ENCODE assay signal across 16 cellular contexts in the genomic region with DNA sequence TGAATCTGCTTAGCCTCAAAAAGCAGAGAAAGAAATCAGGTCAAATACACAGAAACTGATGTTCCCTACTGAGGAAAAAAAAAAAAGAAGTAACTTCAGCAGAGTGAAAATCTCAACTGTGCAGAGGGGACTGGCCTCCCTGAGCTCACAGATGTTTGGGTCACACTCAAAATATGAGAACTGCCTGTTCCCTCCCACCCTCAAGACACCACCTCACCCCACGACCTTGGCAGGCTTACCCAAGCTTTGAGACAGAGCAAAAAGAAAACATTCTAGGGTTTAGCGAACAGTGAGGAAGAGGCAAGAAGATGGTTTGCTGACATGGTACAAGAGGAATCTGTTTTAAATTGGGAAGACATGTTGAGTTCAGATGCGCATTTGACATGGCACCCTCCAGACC. TPM values are rescaled to one million over a fixed set of nuclear protein-coding genes. Genes with fewer than 3 reads are reported as not detected.
DNase-seq lines count a peak whose midpoint lies in the region; ATAC-seq and TF ChIP-seq lines count a peak whose summit lies in the region.
"Had no signal": no experiment of that assay in that cellular context is flagged by ENCODE, and none has a peak within 500 bp of the region (broad histone marks: within the 10 kb centered on the region; RNA-seq: fewer than 3 reads in every experiment).

No MANE protein-coding gene starts in this region.

- H3K9me3 Mint-ChIP-seq in stimulated activated effector memory CD8-positive, alpha-beta T cell treated with anti-CD3 and anti-CD28 coated beads, Interleukin-12 subunit alpha, Interleukin-12 subunit beta, amount 100 ng/mL, for 72 hours = no peaks in the 10 kb centered on the region

- H3K36me3 ChIP-seq in stomach = peaks cover 15 to 75% (median 65%) of the 10 kb centered on the region in 4 donors

- peak overlapping the region; percentile 30 to 83 for H3K27ac ChIP-seq in coronary artery
- peak overlapping the region; percentile 27 for H3K27ac ChIP-seq in layer of hippocampus (ENCODE audit: low read depth, low read length)
- H3K27ac ChIP-seq in stomach = peak overlapping the region in 4 of 5 donors; percentile 80 to 89 (median 84)
- H3K27ac ChIP-seq: right lobe of liver, RWPE1 had no signal

- H3K27me3 ChIP-seq in layer of hippocampus (ENCODE audit: control insufficient read depth, insufficient read depth, low read length) (peaks cover under 1% of the 10 kb centered on the region), stomach (no peaks in the 10 kb centered on the region)
- H3K27me3 ChIP-seq: right lobe of liver had no signal

- H3K36me3 Mint-ChIP-seq in stimulated activated effector memory CD8-positive, alpha-beta T cell treated with anti-CD3 and anti-CD28 coated beads, Interleukin-12 subunit alpha, Interleukin-12 subunit beta, amount 100 ng/mL, for 72 hours = no peaks in the 10 kb centered on the region
- H3K36me3 Mint-ChIP-seq: activated naive CD8-positive, alpha-beta T cell had no signal

- TF ChIP-seq POLR2A in stomach (IDR thresholded peaks at IDR 0.05) = no peak

- intact Hi-C loops in stomach (cut with DNase I; ENCODE audit: low total_unique reads) = no loop called here

- no peak for ATAC-seq in HG02571 (IDR thresholded peaks at IDR 0.05; ENCODE audit: unreplicated experiment)
- no peak for ATAC-seq in stimulated activated effector memory CD8-positive, alpha-beta T cell treated with anti-CD3 and anti-CD28 coated beads, Interleukin-12 subunit alpha, Interleukin-12 subunit beta, amount 100 ng/mL, for 72 hours

- 52 to 75% (median 68%) methylated on average over 3 of the region's 3 CpGs for WGBS in stomach, 5 donors

- TF ChIP-seq EP300 in stomach (IDR thresholded peaks at IDR 0.05) = peak; percentile 24

- H3K4me3 ChIP-seq in coronary artery = no peak overlapping the region
- H3K4me3 ChIP-seq in stomach = no peak overlapping the region
- H3K4me3 ChIP-seq: dorsolateral prefrontal cortex, right lobe of liver had no signal

- no peaks in the 10 kb centered on the region for H3K4me1 Mint-ChIP-seq in stimulated activated effector memory CD8-positive, alpha-beta T cell treated with anti-CD3 and anti-CD28 coated beads, Interleukin-12 subunit alpha, Interleukin-12 subunit beta, amount 100 ng/mL, for 72 hours
- H3K4me1 Mint-ChIP-seq: B cell had no signal

- H3K27ac Mint-ChIP-seq in stimulated activated effector memory CD8-positive, alpha-beta T cell treated with anti-CD3 and anti-CD28 coated beads, Interleukin-12 subunit alpha, Interleukin-12 subunit beta, amount 100 ng/mL, for 72 hours = no peak overlapping the region
- H3K27ac Mint-ChIP-seq: activated naive CD8-positive, alpha-beta T cell; B cell had no signal

- no peak overlapping the region for H3K4me3 Mint-ChIP-seq in stimulated activated effector memory CD8-positive, alpha-beta T cell treated with anti-CD3 and anti-CD28 coated beads, Interleukin-12 subunit alpha, Interleukin-12 subunit beta, amount 100 ng/mL, for 72 hours
- H3K4me3 Mint-ChIP-seq: activated naive CD8-positive, alpha-beta T cell; B cell had no signal

- TF ChIP-seq CTCF in coronary artery (IDR thresholded peaks at IDR 0.05) (no peak), stomach (IDR thresholded peaks at IDR 0.05) (no peak)

- H3K4me1 ChIP-seq in stomach = peaks cover 0 to 22% (median 13%) of the 10 kb centered on the region in 4 donors

- H3K9me3 ChIP-seq in stomach = no peaks in the 10 kb centered on the region
- H3K9me3 ChIP-seq: right lobe of liver had no signal

- DNase-seq in HCEC 1CT (peak; percentile 72), coronary artery (ENCODE audit: low spot score) (no peak), stomach (no peak), retina (no peak)
- DNase-seq in stimulated activated effector memory CD8-positive, alpha-beta T cell treated with anti-CD3 and anti-CD28 coated beads, Interleukin-12 subunit alpha, Interleukin-12 subunit beta, amount 100 ng/mL, for 72 hours (ENCODE audit: low spot score in 2 of 2) = no peak
- DNase-seq in activated CD4-positive, CD25-positive, alpha-beta regulatory T cell treated with anti-CD3 and anti-CD28 coated beads, Interleukin-2, amount 50 U/mL, for 72 hours = no peak
- DNase-seq: dorsolateral prefrontal cortex, hypothalamus, NCI-H1417 treated with DMSO at 0.1 percent for 48 hours, NCI-H524 treated with DMSO at 0.1 percent for 48 hours, right lobe of liver had no signal

RNA-seq across cellular contexts. Expression of gene NID1, which starts 48.8 kb away (rescaled TPM):
- 100 to 1,000 TPM in 1 of 5 donors, 10 to 100 TPM in 4; 85.5 to 214 (median 95.1) TPM for total RNA-seq in stomach
- polyA plus RNA-seq in stomach = 10 to 100 TPM; 21.4 to 32.7 (median 21.6) TPM
- total RNA-seq: B cell had no signal

Comparison
In these comparisons a context has a peak if more than half of its experiments do, and no peak if none do; other contexts are left out.
1. H3K27ac ChIP-seq: peak in every context shown above with its lines; median percentile 84 in stomach; 56 in coronary artery; 27 in layer of hippocampus.